ENCODE assay signal across 9 cellular contexts in the genomic region with DNA sequence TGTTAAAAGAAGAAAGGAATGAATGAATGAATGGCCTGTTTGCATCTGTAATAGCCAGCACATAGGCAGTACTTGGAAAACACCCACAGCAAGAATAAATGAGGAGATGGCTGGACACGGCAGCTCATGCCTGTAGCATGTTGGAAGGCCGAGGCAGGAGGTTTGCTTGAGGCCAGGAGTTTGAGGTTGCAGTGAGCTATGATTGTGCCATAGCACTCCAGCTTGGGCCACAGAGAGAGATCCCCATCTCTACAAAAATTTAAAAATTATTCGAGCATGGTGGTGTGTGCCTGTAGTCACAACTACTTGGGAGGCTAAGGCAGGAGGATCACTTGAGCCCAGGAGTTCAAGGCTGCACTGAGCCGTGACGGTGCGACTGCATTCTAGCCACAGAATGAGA. TPM values are rescaled to one million over a fixed set of nuclear protein-coding genes. Genes with fewer than 3 reads are reported as not detected.
DNase-seq lines count a peak whose midpoint lies in the region; ATAC-seq lines count a peak whose summit lies in the region.
"Had no signal": no experiment of that assay in that cellular context is flagged by ENCODE, and none has a peak within 500 bp of the region (broad histone marks: within the 10 kb centered on the region; RNA-seq: fewer than 3 reads in every experiment).

No MANE protein-coding gene starts in this region.

- H3K36me3 Mint-ChIP-seq in activated naive CD8-positive, alpha-beta T cell treated with anti-CD3 and anti-CD28 coated beads for 36 hours: peaks cover 78% of the 10 kb centered on the region
- H3K36me3 Mint-ChIP-seq: natural killer cell had no signal

- peaks cover 1% of the 10 kb centered on the region for H3K9me3 Mint-ChIP-seq in activated naive CD8-positive, alpha-beta T cell treated with anti-CD3 and anti-CD28 coated beads for 36 hours
- H3K9me3 Mint-ChIP-seq: natural killer cell had no signal

- peak overlapping the region; percentile 89 for H3K27ac Mint-ChIP-seq in activated naive CD8-positive, alpha-beta T cell treated with anti-CD3 and anti-CD28 coated beads for 36 hours

- H3K9ac ChIP-seq in HUES6 (ENCODE audit: low read length) (peak overlapping the region; percentile 69), stomach smooth muscle (ENCODE audit: low read length in 2 of 2) (peak overlapping the region; percentile 51 to 82)

- H3K27me3 ChIP-seq in HUES6 (ENCODE audit: control insufficient read depth, insufficient read depth, low read length): no peaks in the 10 kb centered on the region
- H3K27me3 ChIP-seq in layer of hippocampus (ENCODE audit: control insufficient read depth, insufficient read depth, low read length): no peaks in the 10 kb centered on the region
- H3K27me3 ChIP-seq in stomach smooth muscle (ENCODE audit: control insufficient read depth in 1 of 2, insufficient read depth in 2 of 2, low read length in 2 of 2): no peaks in the 10 kb centered on the region

- peak overlapping the region; percentile 45 for H3K4me3 Mint-ChIP-seq in activated naive CD8-positive, alpha-beta T cell treated with anti-CD3 and anti-CD28 coated beads for 36 hours
- H3K4me3 Mint-ChIP-seq: natural killer cell had no signal

- peak overlapping the region; percentile 90 for H3K27ac ChIP-seq in HUES6 (ENCODE audit: low read depth, low read length)
- H3K27ac ChIP-seq in layer of hippocampus (ENCODE audit: low read depth, low read length): peak overlapping the region; percentile 71
- H3K27ac ChIP-seq in stomach smooth muscle (ENCODE audit: low read length): peak overlapping the region; percentile 99

- DNase-seq in activated naive CD8-positive, alpha-beta T cell treated with anti-CD3 and anti-CD28 coated beads for 36 hours: no peak
- DNase-seq in MV-4-11 (lab: John Stamatoyannopoulos, UW): no peak
- DNase-seq: natural killer cell, NCI-H1105 had no signal

- no peaks in the 10 kb centered on the region for H3K9me3 ChIP-seq in HUES6 (ENCODE audit: control insufficient read depth, insufficient read depth, low read depth, low read length)
- no peaks in the 10 kb centered on the region for H3K9me3 ChIP-seq in stomach smooth muscle (ENCODE audit: control insufficient read depth in 2 of 2, low read length in 2 of 2)

- ATAC-seq in GM21717 (IDR thresholded peaks at IDR 0.05; ENCODE audit: unreplicated experiment): no peak
- ATAC-seq in HG03175 (IDR thresholded peaks at IDR 0.05; ENCODE audit: unreplicated experiment): no peak

- H3K36me3 ChIP-seq in HUES6 (ENCODE audit: control insufficient read depth, insufficient read depth, low read length) (peaks cover under 1% of the 10 kb centered on the region; the same call in 1 of the 2 replicates), stomach smooth muscle (ENCODE audit: control insufficient read depth in 2 of 2, insufficient read depth in 2 of 2, low read length in 2 of 2) (no peaks in the 10 kb centered on the region)

- H3K4me1 Mint-ChIP-seq in activated naive CD8-positive, alpha-beta T cell treated with anti-CD3 and anti-CD28 coated beads for 36 hours: peaks cover 79% of the 10 kb centered on the region

- H3K4me3 ChIP-seq in HUES6 (ENCODE audit: low read depth, low read length): peak overlapping the region; percentile 29; the same call in 1 of the 2 replicates
- H3K4me3 ChIP-seq in stomach smooth muscle (ENCODE audit: low read length in 2 of 2): no peak overlapping the region

- no peaks in the 10 kb centered on the region for H3K27me3 Mint-ChIP-seq in activated naive CD8-positive, alpha-beta T cell treated with anti-CD3 and anti-CD28 coated beads for 36 hours

- H3K4me1 ChIP-seq in HUES6 (ENCODE audit: control insufficient read depth, insufficient read depth, low read length) (peaks cover 48% of the 10 kb centered on the region), stomach smooth muscle (ENCODE audit: control insufficient read depth, insufficient read depth, low read length) (peaks cover 78% of the 10 kb centered on the region)

RNA-seq across cellular contexts. Expression of a gene that starts 12.5 kb away (rescaled TPM):
- total RNA-seq in activated naive CD8-positive, alpha-beta T cell treated with anti-CD3 and anti-CD28 coated beads for 36 hours: 100 to 1,000 TPM; 183 to 190 TPM

RNA-seq across cellular contexts. Expression of a gene that starts 57.7 kb away (rescaled TPM):
- total RNA-seq in activated naive CD8-positive, alpha-beta T cell treated with anti-CD3 and anti-CD28 coated beads for 36 hours: 100 to 1,000 TPM; 133 to 146 TPM
